Comparison of ENCODE assay signal across 13 cellular contexts in genomic region chr15:101275018-101275417, GRCh38. TPM values are rescaled to one million over a fixed set of nuclear protein-coding genes. Genes with fewer than 3 reads are reported as not detected.
DNase-seq lines count a peak whose midpoint lies in the region; ATAC-seq, FAIRE-seq and TF ChIP-seq lines count a peak whose summit lies in the region.
"Had no signal": no experiment of that assay in that cellular context is flagged by ENCODE, and none has a peak within 500 bp of the region (broad histone marks: within the 10 kb centered on the region; RNA-seq: fewer than 3 reads in every experiment).

No MANE protein-coding gene starts in this region.

- H3K4me1 Mint-ChIP-seq in activated naive CD8-positive, alpha-beta T cell treated with anti-CD3 and anti-CD28 coated beads, Interleukin-2, amount 50 U/mL, for 24 hours, result peaks cover 28% of the 10 kb centered on the region

- H3K4me3 ChIP-seq in GM12865 (ENCODE audit: low read depth, low read length), result no peak overlapping the region; the same call in 1 of the 2 replicates

- H3K9me3 Mint-ChIP-seq in activated naive CD8-positive, alpha-beta T cell treated with anti-CD3 and anti-CD28 coated beads, Interleukin-2, amount 50 U/mL, for 24 hours, result no peaks in the 10 kb centered on the region
- H3K9me3 Mint-ChIP-seq: HFFc6 had no signal

- no peak overlapping the region for H3K27ac Mint-ChIP-seq in activated naive CD8-positive, alpha-beta T cell treated with anti-CD3 and anti-CD28 coated beads, Interleukin-2, amount 50 U/mL, for 24 hours

- peak overlapping the region; percentile 3 for H3K4me3 Mint-ChIP-seq in activated naive CD8-positive, alpha-beta T cell treated with anti-CD3 and anti-CD28 coated beads, Interleukin-2, amount 50 U/mL, for 24 hours

- DNase-seq in GM12865 (ENCODE audit: low read depth) (peak; percentile 74), GM19239 (ENCODE audit: insufficient read length, low spot score) (no peak), NCI-H446 treated with DMSO at 0.1 percent for 48 hours (lab: John Stamatoyannopoulos, UW) (no peak), NCI-H748 treated with DMSO at 0.1 percent for 48 hours (lab: John Stamatoyannopoulos, UW) (no peak), AG08396 (ENCODE audit: low spot score) (no peak)
- no peak for DNase-seq in activated naive CD8-positive, alpha-beta T cell treated with anti-CD3 and anti-CD28 coated beads, Interleukin-2, amount 50 U/mL, for 24 hours
- DNase-seq: HFFc6; NCI-H2081; stimulated activated CD4-positive, alpha-beta T cell treated with anti-CD3 and anti-CD28 coated beads, Interleukin-1b, Interleukin-23, amount 100 ng/mL, for 48 hours; T1000 had no signal

- no peak for TF ChIP-seq CTCF in GM12865 (IDR thresholded peaks at IDR 0.05; ENCODE audit: insufficient read depth, low read depth, low read length, missing control alignments)

- peaks cover 44% of the 10 kb centered on the region for H3K36me3 Mint-ChIP-seq in activated naive CD8-positive, alpha-beta T cell treated with anti-CD3 and anti-CD28 coated beads, Interleukin-2, amount 50 U/mL, for 24 hours (ENCODE audit: low read depth)

- FAIRE-seq in GM19239 (lab: Jason Lieb, UNC), result peak; percentile 82

- no peaks in the 10 kb centered on the region for H3K27me3 Mint-ChIP-seq in activated naive CD8-positive, alpha-beta T cell treated with anti-CD3 and anti-CD28 coated beads, Interleukin-2, amount 50 U/mL, for 24 hours

- ATAC-seq in HG03066 (IDR thresholded peaks at IDR 0.05; ENCODE audit: low read depth, unreplicated experiment) (peak; percentile 38), esophagus mucosa (no peak)
- no peak for ATAC-seq in activated naive CD8-positive, alpha-beta T cell treated with anti-CD3 and anti-CD28 coated beads, Interleukin-2, amount 50 U/mL, for 24 hours
- ATAC-seq: left lobe of liver had no signal

RNA-seq across cellular contexts. Expression of gene SELENOS, which starts 2.3 kb away (rescaled TPM):
- 37.8 TPM for total RNA-seq in esophagus mucosa

RNA-seq across cellular contexts. Expression of gene SNRPA1, which starts 20.0 kb away (rescaled TPM):
- total RNA-seq in esophagus mucosa, result 44.5 TPM

RNA-seq across cellular contexts. Expression of gene CHSY1, which starts 23.2 kb away (rescaled TPM):
- 10.0 TPM for total RNA-seq in esophagus mucosa
